ENCODE assay signal across 27 cellular contexts in genomic region chr22:23008887-23009286, GRCh38.
"Had no signal": no experiment of that assay in that cellular context is flagged by ENCODE, and none has a peak within 500 bp of the region (broad histone marks: within the 10 kb centered on the region; RNA-seq: fewer than 3 reads in every experiment).

No MANE protein-coding gene starts in this region.

- DNase-seq: effector CD8-positive, alpha-beta T cell; foreskin keratinocyte; glutamatergic neuron; heart right ventricle; hypothalamus; immature natural killer cell; islet precursor cell; left lung; mesenchymal stem cell; midbrain; naive thymus-derived CD4-positive, alpha-beta T cell; nephron progenitor cell; nucleus accumbens; posterior cingulate gyrus; sigmoid colon; stimulated activated CD4-positive, alpha-beta T cell treated with anti-CD3 and anti-CD28 coated beads, Interleukin-2, amount 100 ng/mL, for 24 hours; stimulated activated CD4-positive, alpha-beta T cell treated with anti-CD3 and anti-CD28 coated beads, Interleukin-4, amount 100 ng/mL, for 24 hours; stimulated activated naive CD4-positive, alpha-beta T cell treated with Interleukin-2 at 50 U/mL for 16 hours; stomach; thyroid gland; trophoblast cell had no signal

- ATAC-seq: foreskin keratinocyte; heart right ventricle; left lung; naive thymus-derived CD4-positive, alpha-beta T cell; stimulated activated effector memory CD8-positive, alpha-beta T cell treated with anti-CD3 and anti-CD28 coated beads, Interleukin-12 subunit alpha, Interleukin-12 subunit beta, amount 100 ng/mL, for 72 hours had no signal

- H3K27me3 ChIP-seq: left lung, sigmoid colon, stomach, thyroid gland, vagina had no signal

- H3K27ac Mint-ChIP-seq: dendritic cell treated with granulocyte-macrophage colony-stimulating factor and Interleukin-4, amounts not matched to agents 40 ng/mL and 50 ng/mL, for 4 days; naive thymus-derived CD4-positive, alpha-beta T cell; nephron progenitor cell; stimulated activated effector memory CD8-positive, alpha-beta T cell treated with anti-CD3 and anti-CD28 coated beads, Interleukin-12 subunit alpha, Interleukin-12 subunit beta, amount 100 ng/mL, for 72 hours had no signal

- H3K36me3 ChIP-seq: esophagus muscularis mucosa, heart right ventricle, left lung, sigmoid colon, stomach, thyroid gland, vagina had no signal

- FAIRE-seq: colon, endothelial cell of umbilical vein had no signal

- H3K4me1 Mint-ChIP-seq: immature natural killer cell, nephron progenitor cell had no signal

- H3K4me3 Mint-ChIP-seq: dendritic cell treated with granulocyte-macrophage colony-stimulating factor and Interleukin-4, amounts not matched to agents 40 ng/mL and 50 ng/mL, for 4 days; immature natural killer cell; naive thymus-derived CD4-positive, alpha-beta T cell; nephron progenitor cell; stimulated activated effector memory CD8-positive, alpha-beta T cell treated with anti-CD3 and anti-CD28 coated beads, Interleukin-12 subunit alpha, Interleukin-12 subunit beta, amount 100 ng/mL, for 72 hours had no signal

- H3K4me3 ChIP-seq: esophagus muscularis mucosa, heart right ventricle, left lung, sigmoid colon, stomach, thyroid gland, vagina had no signal

- H3K9me3 Mint-ChIP-seq: dendritic cell treated with granulocyte-macrophage colony-stimulating factor and Interleukin-4, amounts not matched to agents 40 ng/mL and 50 ng/mL, for 4 days; nephron progenitor cell; stimulated activated effector memory CD8-positive, alpha-beta T cell treated with anti-CD3 and anti-CD28 coated beads, Interleukin-12 subunit alpha, Interleukin-12 subunit beta, amount 100 ng/mL, for 72 hours had no signal

- H3K36me3 Mint-ChIP-seq: immature natural killer cell; naive thymus-derived CD4-positive, alpha-beta T cell; stimulated activated effector memory CD8-positive, alpha-beta T cell treated with anti-CD3 and anti-CD28 coated beads, Interleukin-12 subunit alpha, Interleukin-12 subunit beta, amount 100 ng/mL, for 72 hours had no signal

- H3K9me3 ChIP-seq: esophagus muscularis mucosa, heart right ventricle, left lung, sigmoid colon, stomach, thyroid gland, vagina had no signal

- H3K27ac ChIP-seq: esophagus muscularis mucosa, foreskin keratinocyte, heart right ventricle, left lung, sigmoid colon, stomach, thyroid gland, vagina had no signal

- H3K4me1 ChIP-seq: esophagus muscularis mucosa, foreskin keratinocyte, heart right ventricle, left lung, sigmoid colon, thyroid gland, vagina had no signal
